ENCODE assay signal across 11 cellular contexts in genomic region chr1:27116210-27116609, GRCh38. TPM values are rescaled to one million over a fixed set of nuclear protein-coding genes. Genes with fewer than 3 reads are reported as not detected.
DNase-seq lines count a peak whose midpoint lies in the region; TF ChIP-seq lines count a peak whose summit lies in the region.
"Had no signal": no experiment of that assay in that cellular context is flagged by ENCODE, and none has a peak within 500 bp of the region (broad histone marks: within the 10 kb centered on the region; RNA-seq: fewer than 3 reads in every experiment).

No MANE protein-coding gene starts in this region.

- DNase-seq in CD4-positive, alpha-beta memory T cell = no peak
- DNase-seq in MV-4-11 (lab: John Stamatoyannopoulos, UW) (peak; percentile 63), esophagus muscularis mucosa (ENCODE audit: extremely low spot score) (no peak), prostate gland (ENCODE audit: low spot score) (no peak), posterior vena cava (ENCODE audit: low spot score) (no peak), DMS153 (lab: John Stamatoyannopoulos, UW) (no peak), KBM-7 (no peak)
- DNase-seq: Caco-2, midbrain, NCI-H446 treated with DMSO at 0.1 percent for 48 hours had no signal

- no peak overlapping the region for H3K4me3 ChIP-seq in CD4-positive, alpha-beta memory T cell (ENCODE audit: low read length in 2 of 2)
- no peak overlapping the region for H3K4me3 ChIP-seq in esophagus muscularis mucosa
- H3K4me3 ChIP-seq in prostate gland = no peak overlapping the region
- H3K4me3 ChIP-seq: suprapubic skin had no signal

- no peaks in the 10 kb centered on the region for H3K9me3 ChIP-seq in CD4-positive, alpha-beta memory T cell (ENCODE audit: control insufficient read depth in 1 of 2, low read length in 2 of 2)
- H3K9me3 ChIP-seq in esophagus muscularis mucosa (no peaks in the 10 kb centered on the region), prostate gland (no peaks in the 10 kb centered on the region)
- H3K9me3 ChIP-seq: Caco-2, suprapubic skin had no signal

- POLR2A ChIA-PET in CD4-positive, alpha-beta memory T cell (lab: Charles Lee; ENCODE audit: partially characterized antibody) = interaction anchor here (3.0 to 6.3 kb wide), 2 partner anchors 21 to 37 kb away, joined by 13 to 62 read pairs; partner anchors contain the start of gene SLC9A1

- H3K4me1 ChIP-seq in CD4-positive, alpha-beta memory T cell (ENCODE audit: insufficient read depth, low read length) = peaks cover 31% of the 10 kb centered on the region
- H3K4me1 ChIP-seq in esophagus muscularis mucosa (peaks cover 47 to 74% (median 64%) of the 10 kb centered on the region in 4 donors), prostate gland (replicated peaks) (peaks cover 13% of the 10 kb centered on the region)

- TF ChIP-seq POLR2A in esophagus muscularis mucosa (IDR thresholded peaks at IDR 0.05; ENCODE audit: low read depth) = no peak
- TF ChIP-seq POLR2A in prostate gland (IDR thresholded peaks at IDR 0.05) = no peak

- no peaks in the 10 kb centered on the region for H3K27me3 ChIP-seq in CD4-positive, alpha-beta memory T cell (ENCODE audit: insufficient read depth, low read length)
- H3K27me3 ChIP-seq in esophagus muscularis mucosa (no peaks in the 10 kb centered on the region), prostate gland (replicated peaks; ENCODE audit: insufficient read depth) (no peaks in the 10 kb centered on the region)
- H3K27me3 ChIP-seq: suprapubic skin had no signal

- CTCF ChIA-PET in CD4-positive, alpha-beta memory T cell (lab: Charles Lee; ENCODE audit: partially characterized antibody) = interaction anchor here (2.5 to 7.3 kb wide), 4 partner anchors 16 to 168 kb away, joined by 16 to 85 read pairs (median 66); partner anchors contain the start of gene SLC9A1

- intact Hi-C loops in CD4-positive, alpha-beta memory T cell (cut with micrococcal nuclease) = no loop called here
- intact Hi-C loops in esophagus muscularis mucosa (cut with DNase I) (no loop called here), prostate gland (cut with DNase I) (loop anchor here (5.0 kb wide), 1 partner anchor 36 kb away; no protein-coding TSS in a partner anchor), posterior vena cava (cut with DNase I) (loop anchor here (5.0 kb wide), 1 partner anchor 36 kb away; no protein-coding TSS in a partner anchor)

- in situ Hi-C loops in KBM-7 (cut with MboI; ENCODE audit: low pct_unique_long_range_greater_than_20kb, low sequenced_read_pairs) = loop anchor here (25.0 kb wide), 1 partner anchor 271 kb away; the partner anchor contains the start of genes CD164L2 and GPR3

- no peak for TF ChIP-seq EP300 in esophagus muscularis mucosa (IDR thresholded peaks at IDR 0.05)

- 68% methylated on average over 4 of the region's 4 CpGs for WGBS in esophagus muscularis mucosa
- 91% methylated on average over 4 of the region's 4 CpGs for WGBS in prostate gland

- H3K27me3 Mint-ChIP-seq in CD4-positive, alpha-beta memory T cell = no peaks in the 10 kb centered on the region

- H3K36me3 ChIP-seq in CD4-positive, alpha-beta memory T cell (ENCODE audit: insufficient read depth, low read length) = no peaks in the 10 kb centered on the region
- H3K36me3 ChIP-seq in esophagus muscularis mucosa (peaks cover 0 to 21% (median 11%) of the 10 kb centered on the region in 4 donors), prostate gland (no peaks in the 10 kb centered on the region)

- H3K36me3 Mint-ChIP-seq in CD4-positive, alpha-beta memory T cell = peaks cover 0 to 6% of the 10 kb centered on the region in 2 donors

- H3K4me3 Mint-ChIP-seq in CD4-positive, alpha-beta memory T cell = no peak overlapping the region

- H3K27ac Mint-ChIP-seq in CD4-positive, alpha-beta memory T cell = peak overlapping the region in 4 of 7 donors; percentile 22 to 91 (median 60)

- H3K9me3 Mint-ChIP-seq in CD4-positive, alpha-beta memory T cell = no peaks in the 10 kb centered on the region

- H3K4me1 Mint-ChIP-seq in CD4-positive, alpha-beta memory T cell = peaks cover 32 to 52% (median 46%) of the 10 kb centered on the region in 4 donors

- no peak overlapping the region for H3K27ac ChIP-seq in CD4-positive, alpha-beta memory T cell (ENCODE audit: low read depth, low read length)
- peak overlapping the region in 3 of 4 donors; percentile 23 to 74 (median 74) for H3K27ac ChIP-seq in esophagus muscularis mucosa (replicated peaks in 1 of 4)
- H3K27ac ChIP-seq in prostate gland = peak overlapping the region; percentile 47 to 70
- H3K27ac ChIP-seq: suprapubic skin had no signal

- TF ChIP-seq CTCF in esophagus muscularis mucosa (IDR thresholded peaks at IDR 0.05) = no peak
- TF ChIP-seq CTCF in prostate gland (IDR thresholded peaks at IDR 0.05) = no peak

RNA-seq across cellular contexts. Expression of gene SLC9A1, which starts 38.7 kb away (rescaled TPM):
- 10 to 100 TPM; 11.4 to 13.2 TPM for total RNA-seq in CD4-positive, alpha-beta memory T cell
- 10 to 100 TPM in 1 of 2 donors, 1 to 10 TPM in 1; 2.1 to 15.0 TPM for polyA plus RNA-seq in CD4-positive, alpha-beta memory T cell
- total RNA-seq in esophagus muscularis mucosa (10 to 100 TPM in 3 of 4 donors, 1 to 10 TPM in 1; 8.3 to 29.2 (median 11.4) TPM), prostate gland (10 to 100 TPM; 22.9 to 30.4 TPM), posterior vena cava (10 to 100 TPM; 19.0 to 25.3 TPM)

Comparison
In these comparisons a context has a peak if more than half of its experiments do, and no peak if none do; other contexts are left out.
1. intact Hi-C loops: an anchor here in prostate gland (5.0 kb wide) and posterior vena cava (5.0 kb wide); none called in CD4-positive, alpha-beta memory T cell and esophagus muscularis mucosa.